Comparison of ENCODE assay signal across 8 cellular contexts in the genomic region with DNA sequence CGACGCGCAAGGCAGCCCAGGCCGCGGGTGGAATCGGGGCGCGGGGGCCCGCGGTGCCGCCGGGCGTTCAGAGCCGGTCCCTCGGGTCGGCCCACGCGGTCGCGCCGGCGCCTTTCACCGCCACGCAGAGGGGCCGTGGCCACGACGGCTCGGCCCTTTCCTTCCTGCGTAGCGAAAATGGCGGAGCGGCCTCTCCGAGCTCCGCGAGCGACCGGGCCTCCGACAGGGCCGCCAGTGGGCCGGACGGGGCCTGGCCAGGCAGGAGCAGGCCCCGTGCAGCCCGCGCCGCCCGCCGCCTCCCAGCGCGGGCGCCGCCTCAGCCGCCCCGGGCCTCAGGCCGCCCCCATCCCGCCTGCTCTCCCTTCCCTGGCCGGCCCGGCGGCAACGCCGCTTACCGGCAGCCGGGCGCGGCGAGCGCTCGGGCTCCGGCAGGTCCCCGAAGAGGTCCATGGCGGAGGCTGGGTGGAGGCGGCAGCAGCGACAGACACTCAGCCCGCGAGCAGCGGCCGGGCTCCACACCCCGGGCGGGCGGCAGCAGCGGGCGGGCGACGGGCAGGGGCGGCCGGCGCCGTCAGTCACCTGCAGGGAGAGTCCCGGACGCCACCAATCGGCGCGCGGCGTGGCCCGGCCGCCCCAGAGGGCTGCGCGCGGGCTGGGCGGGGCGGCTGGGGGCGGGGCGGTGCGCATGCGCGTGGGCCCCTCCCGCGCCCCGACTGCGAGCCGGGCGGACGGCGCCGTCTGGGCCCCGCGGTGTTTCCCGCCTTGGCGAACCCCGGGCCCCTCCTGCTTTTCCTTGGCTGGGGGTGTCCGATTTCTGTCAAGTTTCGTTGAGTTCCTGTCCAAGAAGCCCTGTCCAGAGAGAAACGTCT. TPM values are rescaled to one million over a fixed set of nuclear protein-coding genes. Genes with fewer than 3 reads are reported as not detected.
DNase-seq lines count a peak whose midpoint lies in the region; TF ChIP-seq lines count a peak whose summit lies in the region.

A gene with protein sequence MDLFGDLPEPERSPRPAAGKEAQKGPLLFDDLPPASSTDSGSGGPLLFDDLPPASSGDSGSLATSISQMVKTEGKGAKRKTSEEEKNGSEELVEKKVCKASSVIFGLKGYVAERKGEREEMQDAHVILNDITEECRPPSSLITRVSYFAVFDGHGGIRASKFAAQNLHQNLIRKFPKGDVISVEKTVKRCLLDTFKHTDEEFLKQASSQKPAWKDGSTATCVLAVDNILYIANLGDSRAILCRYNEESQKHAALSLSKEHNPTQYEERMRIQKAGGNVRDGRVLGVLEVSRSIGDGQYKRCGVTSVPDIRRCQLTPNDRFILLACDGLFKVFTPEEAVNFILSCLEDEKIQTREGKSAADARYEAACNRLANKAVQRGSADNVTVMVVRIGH (minus strand): TSS at position 592 of the 869 bp plus-strand sequence. CDS start 142 bp downstream, at position 450.

- peaks cover 50% of the 10 kb centered on the region for H3K79me2 ChIP-seq in SK-N-SH (ENCODE audit: insufficient read depth)

- H3K9me3 ChIP-seq in SK-N-SH (no peaks in the 10 kb centered on the region), suprapubic skin (no peaks in the 10 kb centered on the region)

- H3K36me3 Mint-ChIP-seq in activated naive CD4-positive, alpha-beta T cell treated with anti-CD3 and anti-CD28 coated beads, Interleukin-2, amount 10 ng/mL, durations not matched to agents 7 days and 5 days, result peaks cover 12% of the 10 kb centered on the region

- H4K20me1 ChIP-seq in SK-N-SH (ENCODE audit: insufficient read depth), result peaks cover 44% of the 10 kb centered on the region

- H3K36me3 ChIP-seq in SK-N-SH (replicated peaks in 1 of 2; ENCODE audit: control insufficient read depth in 1 of 2, insufficient read depth in 2 of 2, low read length in 1 of 2), result peaks cover 0 to 17% of the 10 kb centered on the region in 2 experiments
- H3K36me3 ChIP-seq in suprapubic skin, result no peaks in the 10 kb centered on the region

- peak within 1 kb of the TSS; percentile 83 for H3K4me3 Mint-ChIP-seq in activated naive CD4-positive, alpha-beta T cell treated with anti-CD3 and anti-CD28 coated beads, Interleukin-2, amount 10 ng/mL, durations not matched to agents 7 days and 5 days

- H3K27me3 ChIP-seq in SK-N-SH (ENCODE audit: insufficient read depth) (peaks cover 9% of the 10 kb centered on the region), suprapubic skin (no peaks in the 10 kb centered on the region)

- TF ChIP-seq CTCF in SK-N-SH (IDR thresholded peaks at IDR 0.05) (no peak), suprapubic skin (IDR thresholded peaks at IDR 0.05) (no peak)

- POLR2A ChIA-PET in HEK293T (lab: Yijun Ruan, JAX), result interaction anchor here (0.5 to 3.1 kb wide), 9 partner anchors 8 to 495 kb away, joined by 3 to 11 read pairs (median 4); a partner anchor contains a TSS
- POLR2A ChIA-PET in SK-N-SH (lab: Yijun Ruan, JAX), result interaction anchor here (1.6 kb wide), 1 partner anchor 40 kb away, joined by 5 read pairs; no protein-coding TSS in a partner anchor

- TF ChIP-seq EP300 in SK-N-SH (IDR thresholded peaks at IDR 0.05; ENCODE audit: borderline replicate concordance in 1 of 2, low read depth in 1 of 2, low read length in 1 of 2) (no peak), suprapubic skin (IDR thresholded peaks at IDR 0.05) (no peak)

- peak; percentile 59 for DNase-seq in GM04504 (ENCODE audit: low read depth)
- DNase-seq in HEK293T (ENCODE audit: extremely low spot score), result peak; percentile 99
- peak; percentile 69 for DNase-seq in MV-4-11 (lab: John Stamatoyannopoulos, UW)
- DNase-seq in SK-N-SH, result peak; percentile 100
- peak; percentile 90 for DNase-seq in activated naive CD4-positive, alpha-beta T cell treated with anti-CD3 and anti-CD28 coated beads, Interleukin-2, amount 10 ng/mL, durations not matched to agents 7 days and 5 days
- peak; percentile 100 for DNase-seq in germinal center (ENCODE audit: low spot score)
- peak; percentile 77 for DNase-seq in occipital lobe (lab: John Stamatoyannopoulos, UW)
- DNase-seq in suprapubic skin (ENCODE audit: low spot score in 2 of 2), result peak; percentile 89 to 91

- H3K4me3 ChIP-seq in SK-N-SH (ENCODE audit: low read depth in 2 of 2, low read length in 1 of 2), result peak within 1 kb of the TSS; percentile 76 to 91
- H3K4me3 ChIP-seq in suprapubic skin, result peak within 1 kb of the TSS; percentile 71

- TF ChIP-seq POLR2A in suprapubic skin (IDR thresholded peaks at IDR 0.05), result peak; percentile 69 to 91

- H3K27ac Mint-ChIP-seq in activated naive CD4-positive, alpha-beta T cell treated with anti-CD3 and anti-CD28 coated beads, Interleukin-2, amount 10 ng/mL, durations not matched to agents 7 days and 5 days, result peak within 1 kb of the TSS; percentile 88

- no peaks in the 10 kb centered on the region for H3K9me2 ChIP-seq in SK-N-SH

- peaks cover 5% of the 10 kb centered on the region for H3F3A ChIP-seq in SK-N-SH (replicated peaks; ENCODE audit: insufficient read depth)

- peak within 1 kb of the TSS; percentile 50 to 88 for H3K27ac ChIP-seq in SK-N-SH (ENCODE audit: low read depth in 2 of 2, low read length in 1 of 2)
- peak within 1 kb of the TSS; percentile 99 for H3K27ac ChIP-seq in suprapubic skin

- no peaks in the 10 kb centered on the region for H3K9me3 Mint-ChIP-seq in activated naive CD4-positive, alpha-beta T cell treated with anti-CD3 and anti-CD28 coated beads, Interleukin-2, amount 10 ng/mL, durations not matched to agents 7 days and 5 days

- 0% methylated on average over 3 of the region's 123 CpGs for WGBS in SK-N-SH (ENCODE audit: low lambda C conversion rate)
- WGBS in suprapubic skin, result under 1% methylated on average over 17 of the region's 123 CpGs

- H3K4me1 ChIP-seq in SK-N-SH (ENCODE audit: control insufficient read depth in 1 of 2, insufficient read depth in 2 of 2, low read depth in 1 of 2, low read length in 1 of 2) (peaks cover 14 to 17% of the 10 kb centered on the region in 2 experiments; a peak in 2 of 4 replicates), suprapubic skin (peaks cover 31% of the 10 kb centered on the region)

- H3K4me2 ChIP-seq in SK-N-SH, result peak within 1 kb of the TSS; percentile 95

- no peak for TF ChIP-seq RAD21 in SK-N-SH (IDR thresholded peaks at IDR 0.05; ENCODE audit: low read length)

- peak within 1 kb of the TSS; percentile 99 for H2AFZ ChIP-seq in SK-N-SH (ENCODE audit: low read depth)

- H3K27me3 Mint-ChIP-seq in activated naive CD4-positive, alpha-beta T cell treated with anti-CD3 and anti-CD28 coated beads, Interleukin-2, amount 10 ng/mL, durations not matched to agents 7 days and 5 days, result no peaks in the 10 kb centered on the region

- CTCF ChIA-PET in HEK293T (lab: Yijun Ruan, JAX) (no interaction called here), SK-N-SH (lab: Yijun Ruan, JAX) (interaction anchor here (0.6 to 1.4 kb wide), 6 partner anchors 37 to 345 kb away, joined by 3 to 4 read pairs (median 3); a partner anchor contains a TSS)
- CTCF ChIA-PET in activated naive CD4-positive, alpha-beta T cell treated with anti-CD3 and anti-CD28 coated beads, Interleukin-2, amount 10 ng/mL, durations not matched to agents 7 days and 5 days (lab: Charles Lee), result interaction anchor here (1.9 kb wide), 1 partner anchor 15 kb away, joined by 3 read pairs; no protein-coding TSS in a partner anchor

- peak within 1 kb of the TSS; percentile 79 for H3K9ac ChIP-seq in SK-N-SH

- peaks cover 45% of the 10 kb centered on the region for H3K4me1 Mint-ChIP-seq in activated naive CD4-positive, alpha-beta T cell treated with anti-CD3 and anti-CD28 coated beads, Interleukin-2, amount 10 ng/mL, durations not matched to agents 7 days and 5 days

TF ChIP-seq in HEK293T, 16 proteins besides CTCF, POLR2A, EP300 and RAD21:
- TF ChIP-seq FOXA1 (IDR thresholded peaks at IDR 0.05) (no peak), L3MBTL2 (conservative IDR thresholded peaks at IDR 0.05) (peak; percentile 91)

TF ChIP-seq in SK-N-SH, 30 proteins besides CTCF, POLR2A, EP300 and RAD21 (continues in another document):
- TF ChIP-seq, protein P1, sequence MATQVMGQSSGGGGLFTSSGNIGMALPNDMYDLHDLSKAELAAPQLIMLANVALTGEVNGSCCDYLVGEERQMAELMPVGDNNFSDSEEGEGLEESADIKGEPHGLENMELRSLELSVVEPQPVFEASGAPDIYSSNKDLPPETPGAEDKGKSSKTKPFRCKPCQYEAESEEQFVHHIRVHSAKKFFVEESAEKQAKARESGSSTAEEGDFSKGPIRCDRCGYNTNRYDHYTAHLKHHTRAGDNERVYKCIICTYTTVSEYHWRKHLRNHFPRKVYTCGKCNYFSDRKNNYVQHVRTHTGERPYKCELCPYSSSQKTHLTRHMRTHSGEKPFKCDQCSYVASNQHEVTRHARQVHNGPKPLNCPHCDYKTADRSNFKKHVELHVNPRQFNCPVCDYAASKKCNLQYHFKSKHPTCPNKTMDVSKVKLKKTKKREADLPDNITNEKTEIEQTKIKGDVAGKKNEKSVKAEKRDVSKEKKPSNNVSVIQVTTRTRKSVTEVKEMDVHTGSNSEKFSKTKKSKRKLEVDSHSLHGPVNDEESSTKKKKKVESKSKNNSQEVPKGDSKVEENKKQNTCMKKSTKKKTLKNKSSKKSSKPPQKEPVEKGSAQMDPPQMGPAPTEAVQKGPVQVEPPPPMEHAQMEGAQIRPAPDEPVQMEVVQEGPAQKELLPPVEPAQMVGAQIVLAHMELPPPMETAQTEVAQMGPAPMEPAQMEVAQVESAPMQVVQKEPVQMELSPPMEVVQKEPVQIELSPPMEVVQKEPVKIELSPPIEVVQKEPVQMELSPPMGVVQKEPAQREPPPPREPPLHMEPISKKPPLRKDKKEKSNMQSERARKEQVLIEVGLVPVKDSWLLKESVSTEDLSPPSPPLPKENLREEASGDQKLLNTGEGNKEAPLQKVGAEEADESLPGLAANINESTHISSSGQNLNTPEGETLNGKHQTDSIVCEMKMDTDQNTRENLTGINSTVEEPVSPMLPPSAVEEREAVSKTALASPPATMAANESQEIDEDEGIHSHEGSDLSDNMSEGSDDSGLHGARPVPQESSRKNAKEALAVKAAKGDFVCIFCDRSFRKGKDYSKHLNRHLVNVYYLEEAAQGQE (IDR thresholded peaks at IDR 0.05; ENCODE audit: low read depth, low read length), result no peak
- TF ChIP-seq, protein P2, sequence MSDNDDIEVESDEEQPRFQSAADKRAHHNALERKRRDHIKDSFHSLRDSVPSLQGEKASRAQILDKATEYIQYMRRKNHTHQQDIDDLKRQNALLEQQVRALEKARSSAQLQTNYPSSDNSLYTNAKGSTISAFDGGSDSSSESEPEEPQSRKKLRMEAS (IDR thresholded peaks at IDR 0.05; ENCODE audit: low read depth), result peak; percentile 62
- TF ChIP-seq NRF1 (IDR thresholded peaks at IDR 0.05; ENCODE audit: low read depth, low read length) (peak; percentile 78), GATA2 (CRISPR knock-in tag; IDR thresholded peaks at IDR 0.05) (no peak), MXI1 (IDR thresholded peaks at IDR 0.05; ENCODE audit: low read depth, low read length) (peak; percentile 60)

RNA-seq across cellular contexts. Expression of the gene that starts here (rescaled TPM):
- polyA plus RNA-seq in SK-N-SH (2012; rRNA removed), result 35.6 and 49.2 TPM in 2 replicates
- polyA plus RNA-seq in SK-N-SH (2012; cell fraction: cytosol; rRNA removed), result 31.8 and 34.3 TPM in 2 replicates
- polyA plus RNA-seq in SK-N-SH (2012; cell fraction: nucleus; rRNA removed), result 126 and 149 TPM in 2 replicates
- total RNA-seq in occipital lobe (78.3 TPM), suprapubic skin (10 to 100 TPM; 36.3 to 82.6 (median 49.6) TPM)

Comparison
In these comparisons a context has a peak if more than half of its experiments do, and no peak if none do; other contexts are left out.
1. Peak in every context shown above with its lines: DNase-seq, H3K4me3 ChIP-seq and H3K27ac ChIP-seq.